In genomic region chr7:88073625-88074024, GRCh38 we compare ENCODE assay signal across 18 cellular contexts.
A peak's percentile ranks its signal among the peaks of the same experiment; 100 is the strongest.
DNase-seq lines count a peak whose midpoint lies in the region; ATAC-seq, FAIRE-seq and TF ChIP-seq lines count a peak whose summit lies in the region.
"Had no signal": no experiment of that assay in that cellular context is flagged by ENCODE, and none has a peak within 500 bp of the region (broad histone marks: within the 10 kb centered on the region; RNA-seq: fewer than 3 reads in every experiment).

No MANE protein-coding gene starts in this region.

- 0 out of 2 replicates have a peak overlapping the region, but pooled peaks have one; percentile 33 for H3K27ac Mint-ChIP-seq in GM23338

- peaks cover 2% of the 10 kb centered on the region for H3K27me3 Mint-ChIP-seq in GM23338 (ENCODE audit: insufficient read depth, low read depth, poor library complexity)

- no peak overlapping the region for H2AFZ ChIP-seq in GM23338
- H2AFZ ChIP-seq: GM23248 had no signal

- FAIRE-seq in GM18507 (lab: Jason Lieb, UNC): peak; percentile 9

- peaks cover 4% of the 10 kb centered on the region; the same call in 1 of the 2 replicates for H3K4me1 ChIP-seq in GM23338 (ENCODE audit: insufficient read depth)
- H3K4me1 ChIP-seq: Peyer's patch had no signal

- ATAC-seq in GM23338 (no peak), HG03432 (IDR thresholded peaks at IDR 0.05; ENCODE audit: unreplicated experiment) (peak; percentile 47), GM18867 (IDR thresholded peaks at IDR 0.05; ENCODE audit: unreplicated experiment) (no peak), GM21526 (IDR thresholded peaks at IDR 0.05; ENCODE audit: low FRiP score, unreplicated experiment) (no peak)
- ATAC-seq: Right ventricle myocardium inferior had no signal

- no peaks in the 10 kb centered on the region for H3F3A ChIP-seq in GM23338 (replicated peaks; ENCODE audit: low read depth)

- H4K20me1 ChIP-seq in GM23338 (replicated peaks; ENCODE audit: insufficient read depth): no peaks in the 10 kb centered on the region

- no peak overlapping the region for H3K4me3 ChIP-seq in GM23338
- H3K4me3 ChIP-seq: GM23248, Peyer's patch, SK-N-MC had no signal

- peaks cover 13% of the 10 kb centered on the region for H3K4me1 Mint-ChIP-seq in GM23338

- H3K27ac ChIP-seq in GM23338 (ENCODE audit: low read depth): no peak overlapping the region
- H3K27ac ChIP-seq: C4-2B, GM23248, Peyer's patch, SK-N-MC had no signal

- H3K36me3 ChIP-seq in GM23338 (ENCODE audit: insufficient read depth): peaks cover 7% of the 10 kb centered on the region
- H3K36me3 ChIP-seq: Peyer's patch had no signal

- H3K79me2 ChIP-seq in GM23338 (replicated peaks; ENCODE audit: insufficient read depth): no peaks in the 10 kb centered on the region

- peaks cover 32% of the 10 kb centered on the region for H3K36me3 Mint-ChIP-seq in GM23338 (ENCODE audit: low read depth)

- H3K27me3 ChIP-seq in GM23338 (ENCODE audit: insufficient read depth): no peaks in the 10 kb centered on the region
- H3K27me3 ChIP-seq: Peyer's patch had no signal

- no peak overlapping the region for H3K4me3 Mint-ChIP-seq in GM23338

- no peaks in the 10 kb centered on the region; the same call in 1 of the 2 replicates for H3K9me2 ChIP-seq in GM23338 (ENCODE audit: insufficient read depth)

- DNase-seq in GM18507 (ENCODE audit: extremely low spot score, insufficient read length, low read depth): no peak
- DNase-seq in GM23338 (ENCODE audit: low spot score): no peak
- peak; percentile 67 for DNase-seq in myocyte (ENCODE audit: low read depth)
- no peak for DNase-seq in activated CD8-positive, alpha-beta memory T cell treated with anti-CD3 and anti-CD28 coated beads, Interleukin-2, amount 50 U/mL, for 4 hours
- DNase-seq in activated effector memory CD4-positive, alpha-beta T cell treated with anti-CD3 and anti-CD28 coated beads, Interleukin-2, amount 50 U/mL, for 16 hours: no peak
- DNase-seq: GM23248, Kasumi-1, MM.1S, NCI-H1092 treated with DMSO at 0.1 percent for 48 hours, NCI-H2107, NCI-H524, Peyer's patch had no signal

- peaks cover 23% of the 10 kb centered on the region for H3K9me3 Mint-ChIP-seq in GM23338

- H3K4me2 ChIP-seq in GM23338: no peak overlapping the region

- no peak for TF ChIP-seq CTCF in GM23338 (conservative IDR thresholded peaks at IDR 0.05; ENCODE audit: low read depth in 2 of 2)

TF ChIP-seq in GM23338, 12 proteins besides CTCF, POLR2A, EP300 and RAD21:
- TF ChIP-seq CREB1 (CRISPR knock-in tag; IDR thresholded peaks at IDR 0.05; ENCODE audit: low read depth): no peak
- no peak for TF ChIP-seq POLR2AphosphoS5 (IDR thresholded peaks at IDR 0.05; ENCODE audit: low read depth)
- TF ChIP-seq STAT1 (IDR thresholded peaks at IDR 0.05; ENCODE audit: unreplicated experiment): no peak
- no peak for TF ChIP-seq EZH2 (IDR thresholded peaks at IDR 0.05; ENCODE audit: low read depth, unreplicated experiment)
- TF ChIP-seq, protein P1, sequence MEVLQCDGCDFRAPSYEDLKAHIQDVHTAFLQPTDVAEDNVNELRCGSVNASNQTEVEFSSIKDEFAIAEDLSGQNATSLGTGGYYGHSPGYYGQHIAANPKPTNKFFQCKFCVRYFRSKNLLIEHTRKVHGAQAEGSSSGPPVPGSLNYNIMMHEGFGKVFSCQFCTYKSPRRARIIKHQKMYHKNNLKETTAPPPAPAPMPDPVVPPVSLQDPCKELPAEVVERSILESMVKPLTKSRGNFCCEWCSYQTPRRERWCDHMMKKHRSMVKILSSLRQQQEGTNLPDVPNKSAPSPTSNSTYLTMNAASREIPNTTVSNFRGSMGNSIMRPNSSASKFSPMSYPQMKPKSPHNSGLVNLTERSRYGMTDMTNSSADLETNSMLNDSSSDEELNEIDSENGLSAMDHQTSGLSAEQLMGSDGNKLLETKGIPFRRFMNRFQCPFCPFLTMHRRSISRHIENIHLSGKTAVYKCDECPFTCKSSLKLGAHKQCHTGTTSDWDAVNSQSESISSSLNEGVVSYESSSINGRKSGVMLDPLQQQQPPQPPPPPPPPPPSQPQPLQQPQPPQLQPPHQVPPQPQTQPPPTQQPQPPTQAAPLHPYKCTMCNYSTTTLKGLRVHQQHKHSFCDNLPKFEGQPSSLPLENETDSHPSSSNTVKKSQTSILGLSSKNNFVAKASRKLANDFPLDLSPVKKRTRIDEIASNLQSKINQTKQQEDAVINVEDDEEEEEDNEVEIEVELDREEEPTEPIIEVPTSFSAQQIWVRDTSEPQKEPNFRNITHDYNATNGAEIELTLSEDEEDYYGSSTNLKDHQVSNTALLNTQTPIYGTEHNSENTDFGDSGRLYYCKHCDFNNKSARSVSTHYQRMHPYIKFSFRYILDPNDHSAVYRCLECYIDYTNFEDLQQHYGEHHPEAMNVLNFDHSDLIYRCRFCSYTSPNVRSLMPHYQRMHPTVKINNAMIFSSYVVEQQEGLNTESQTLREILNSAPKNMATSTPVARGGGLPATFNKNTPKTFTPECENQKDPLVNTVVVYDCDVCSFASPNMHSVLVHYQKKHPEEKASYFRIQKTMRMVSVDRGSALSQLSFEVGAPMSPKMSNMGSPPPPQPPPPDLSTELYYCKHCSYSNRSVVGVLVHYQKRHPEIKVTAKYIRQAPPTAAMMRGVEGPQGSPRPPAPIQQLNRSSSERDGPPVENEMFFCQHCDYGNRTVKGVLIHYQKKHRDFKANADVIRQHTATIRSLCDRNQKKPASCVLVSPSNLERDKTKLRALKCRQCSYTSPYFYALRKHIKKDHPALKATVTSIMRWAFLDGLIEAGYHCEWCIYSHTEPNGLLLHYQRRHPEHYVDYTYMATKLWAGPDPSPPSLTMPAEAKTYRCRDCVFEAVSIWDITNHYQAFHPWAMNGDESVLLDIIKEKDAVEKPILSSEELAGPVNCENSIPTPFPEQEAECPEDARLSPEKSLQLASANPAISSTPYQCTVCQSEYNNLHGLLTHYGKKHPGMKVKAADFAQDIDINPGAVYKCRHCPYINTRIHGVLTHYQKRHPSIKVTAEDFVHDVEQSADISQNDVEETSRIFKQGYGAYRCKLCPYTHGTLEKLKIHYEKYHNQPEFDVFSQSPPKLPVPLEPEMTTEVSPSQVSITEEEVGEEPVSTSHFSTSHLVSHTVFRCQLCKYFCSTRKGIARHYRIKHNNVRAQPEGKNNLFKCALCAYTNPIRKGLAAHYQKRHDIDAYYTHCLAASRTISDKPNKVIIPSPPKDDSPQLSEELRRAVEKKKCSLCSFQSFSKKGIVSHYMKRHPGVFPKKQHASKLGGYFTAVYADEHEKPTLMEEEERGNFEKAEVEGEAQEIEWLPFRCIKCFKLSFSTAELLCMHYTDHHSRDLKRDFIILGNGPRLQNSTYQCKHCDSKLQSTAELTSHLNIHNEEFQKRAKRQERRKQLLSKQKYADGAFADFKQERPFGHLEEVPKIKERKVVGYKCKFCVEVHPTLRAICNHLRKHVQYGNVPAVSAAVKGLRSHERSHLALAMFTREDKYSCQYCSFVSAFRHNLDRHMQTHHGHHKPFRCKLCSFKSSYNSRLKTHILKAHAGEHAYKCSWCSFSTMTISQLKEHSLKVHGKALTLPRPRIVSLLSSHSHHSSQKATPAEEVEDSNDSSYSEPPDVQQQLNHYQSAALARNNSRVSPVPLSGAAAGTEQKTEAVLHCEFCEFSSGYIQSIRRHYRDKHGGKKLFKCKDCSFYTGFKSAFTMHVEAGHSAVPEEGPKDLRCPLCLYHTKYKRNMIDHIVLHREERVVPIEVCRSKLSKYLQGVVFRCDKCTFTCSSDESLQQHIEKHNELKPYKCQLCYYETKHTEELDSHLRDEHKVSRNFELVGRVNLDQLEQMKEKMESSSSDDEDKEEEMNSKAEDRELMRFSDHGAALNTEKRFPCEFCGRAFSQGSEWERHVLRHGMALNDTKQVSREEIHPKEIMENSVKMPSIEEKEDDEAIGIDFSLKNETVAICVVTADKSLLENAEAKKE (CRISPR knock-in tag; IDR thresholded peaks at IDR 0.05): no peak
- TF ChIP-seq, protein P2, sequence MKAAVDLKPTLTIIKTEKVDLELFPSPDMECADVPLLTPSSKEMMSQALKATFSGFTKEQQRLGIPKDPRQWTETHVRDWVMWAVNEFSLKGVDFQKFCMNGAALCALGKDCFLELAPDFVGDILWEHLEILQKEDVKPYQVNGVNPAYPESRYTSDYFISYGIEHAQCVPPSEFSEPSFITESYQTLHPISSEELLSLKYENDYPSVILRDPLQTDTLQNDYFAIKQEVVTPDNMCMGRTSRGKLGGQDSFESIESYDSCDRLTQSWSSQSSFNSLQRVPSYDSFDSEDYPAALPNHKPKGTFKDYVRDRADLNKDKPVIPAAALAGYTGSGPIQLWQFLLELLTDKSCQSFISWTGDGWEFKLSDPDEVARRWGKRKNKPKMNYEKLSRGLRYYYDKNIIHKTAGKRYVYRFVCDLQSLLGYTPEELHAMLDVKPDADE (IDR thresholded peaks at IDR 0.05): no peak
- no peak for TF ChIP-seq ZNF331 (CRISPR knock-in tag; IDR thresholded peaks at IDR 0.05; ENCODE audit: low read depth)
- no peak for TF ChIP-seq EZH2phosphoT487 (IDR thresholded peaks at IDR 0.05; ENCODE audit: unreplicated experiment)
- no peak for TF ChIP-seq JUNB (IDR thresholded peaks at IDR 0.05; ENCODE audit: unreplicated experiment)
- no peak for TF ChIP-seq NANOG (IDR thresholded peaks at IDR 0.05; ENCODE audit: borderline replicate concordance)
- no peak for TF ChIP-seq REST (IDR thresholded peaks at IDR 0.05; ENCODE audit: unreplicated experiment)
- no peak for TF ChIP-seq ZNF114 (CRISPR knock-in tag; IDR thresholded peaks at IDR 0.05)
